1 cellular context compared by ENCODE assay signal in genomic region chr1:160679893-160680292, GRCh38.
TF ChIP-seq lines count a peak whose summit lies in the region.

No MANE protein-coding gene starts in this region.

TF ChIP-seq in K562, 482 proteins besides CTCF, POLR2A, EP300 and RAD21:
- TF ChIP-seq USF1 (CRISPR knock-in tag; IDR thresholded peaks at IDR 0.05) (no peak), GATA2 (CRISPR knock-in tag; IDR thresholded peaks at IDR 0.05) (0 out of 2 replicates have a peak, but pooled peaks have one; percentile 9), TAL1 (IDR thresholded peaks at IDR 0.05) (peak; percentile 52), VEZF1 (CRISPR knock-in tag; IDR thresholded peaks at IDR 0.05) (peak; percentile 71), ARID1B (IDR thresholded peaks at IDR 0.05) (peak; percentile 65), CBFA2T3 (IDR thresholded peaks at IDR 0.05) (peak; percentile 84), TCF3 (CRISPR knock-in tag; IDR thresholded peaks at IDR 0.05) (peak; percentile 77), RCOR1 (IDR thresholded peaks at IDR 0.05; ENCODE audit: borderline replicate concordance in 1 of 2, low read depth in 2 of 2, low read length in 2 of 2) (peak; percentile 38 to 90; a peak in 3 of 4 replicates), CC2D1A (IDR thresholded peaks at IDR 0.05) (no peak), CTBP1 (IDR thresholded peaks at IDR 0.05; ENCODE audit: borderline replicate concordance) (peak; percentile 54; the same call in 1 of the 2 replicates), ZNF445 (CRISPR knock-in tag; IDR thresholded peaks at IDR 0.05; ENCODE audit: low read depth) (no peak), DNMT1 (IDR thresholded peaks at IDR 0.05) (no peak), JUND (IDR thresholded peaks at IDR 0.05; ENCODE audit: borderline replicate concordance, low read depth, low read length) (no peak), JUND (tag; IDR thresholded peaks at IDR 0.05; ENCODE audit: borderline replicate concordance, low read depth, low read length) (no peak), HDAC1 (IDR thresholded peaks at IDR 0.05) (peak in 1 of 2 experiments; percentile 72; a peak in 2 of 4 replicates), MEF2D (tag; conservative IDR thresholded peaks at IDR 0.05; ENCODE audit: low read depth) (no peak), KDM1A (IDR thresholded peaks at IDR 0.05) (peak; percentile 89 to 93), TEAD4 (IDR thresholded peaks at IDR 0.05; ENCODE audit: low read length) (peak; percentile 63), TEAD4 (CRISPR knock-in tag; IDR thresholded peaks at IDR 0.05; ENCODE audit: borderline replicate concordance) (no peak), FOXJ3 (CRISPR knock-in tag; IDR thresholded peaks at IDR 0.05) (no peak), ZC3H4 (CRISPR knock-in tag; IDR thresholded peaks at IDR 0.05; ENCODE audit: borderline replicate concordance) (no peak), CBFA2T2 (conservative IDR thresholded peaks at IDR 0.05) (peak; percentile 61), NR2C1 (IDR thresholded peaks at IDR 0.05) (peak; percentile 33; the same call in 1 of the 2 replicates), NR2C1 (tag; IDR thresholded peaks at IDR 0.05) (no peak), CEBPZ (IDR thresholded peaks at IDR 0.05; ENCODE audit: borderline replicate concordance, low read depth, low read length) (no peak), CXXC5 (CRISPR knock-in tag; IDR thresholded peaks at IDR 0.05) (peak; percentile 46), CEBPG (CRISPR knock-in tag; IDR thresholded peaks at IDR 0.05) (no peak), CEBPG (tag; conservative IDR thresholded peaks at IDR 0.05 in 1 of 2, IDR thresholded peaks at IDR 0.05 in 1 of 2) (no peak), NCOR1 (IDR thresholded peaks at IDR 0.05) (peak; percentile 38; the same call in 1 of the 2 replicates), RBM14 (IDR thresholded peaks at IDR 0.05; ENCODE audit: borderline replicate concordance, insufficient read depth, low read depth, low read length) (no peak), MCM2 (IDR thresholded peaks at IDR 0.05; ENCODE audit: low read depth) (no peak), KDM4B (IDR thresholded peaks at IDR 0.05; ENCODE audit: borderline replicate concordance in 2 of 2, low read depth in 1 of 2) (no peak)
